ENCODE assay signal across 9 cellular contexts in the genomic region with DNA sequence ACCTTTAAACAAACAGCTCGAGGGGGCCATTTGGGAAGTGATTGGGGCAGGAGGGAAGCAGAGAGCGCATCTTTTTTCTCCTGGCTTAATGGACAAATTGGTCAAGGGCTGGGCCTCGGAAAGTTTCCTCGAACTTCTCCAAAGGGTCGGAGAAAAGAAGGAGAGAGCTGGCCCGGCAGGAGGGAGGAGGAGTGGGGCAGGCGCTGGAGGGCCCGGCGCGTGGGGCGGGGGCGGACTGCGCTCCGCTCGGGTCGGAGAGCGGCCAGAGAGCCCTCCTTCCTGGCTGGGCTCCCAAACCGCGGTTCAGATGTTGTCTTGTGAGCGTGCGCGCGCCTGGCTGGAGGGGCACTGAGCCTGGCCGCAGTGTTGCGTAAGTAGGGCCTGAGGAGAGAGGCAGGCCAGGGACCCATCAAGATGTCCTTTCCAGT. TPM values are rescaled to one million over a fixed set of nuclear protein-coding genes. Genes with fewer than 3 reads are reported as not detected.
DNase-seq lines count a peak whose midpoint lies in the region; ATAC-seq and TF ChIP-seq lines count a peak whose summit lies in the region.
"Had no signal": no experiment of that assay in that cellular context is flagged by ENCODE, and none has a peak within 500 bp of the region (broad histone marks: within the 10 kb centered on the region; RNA-seq: fewer than 3 reads in every experiment).

No MANE protein-coding gene starts in this region.

- ATAC-seq in activated CD8-positive, alpha-beta memory T cell treated with anti-CD3 and anti-CD28 coated beads, Interleukin-2, amount 10 ng/mL, durations not matched to agents 7 days and 5 days = no peak
- ATAC-seq in GM21717 (IDR thresholded peaks at IDR 0.05; ENCODE audit: unreplicated experiment) = no peak
- no peak for ATAC-seq in GM21367 (IDR thresholded peaks at IDR 0.05; ENCODE audit: unreplicated experiment)

- peaks cover 1% of the 10 kb centered on the region for H3K4me1 Mint-ChIP-seq in activated CD8-positive, alpha-beta memory T cell treated with anti-CD3 and anti-CD28 coated beads, Interleukin-2, amount 10 ng/mL, durations not matched to agents 7 days and 5 days

- CTCF ChIA-PET in activated CD8-positive, alpha-beta memory T cell treated with anti-CD3 and anti-CD28 coated beads, Interleukin-2, amount 10 ng/mL, durations not matched to agents 7 days and 5 days (lab: Charles Lee) = no interaction called here

- no peaks in the 10 kb centered on the region for H3K9me3 ChIP-seq in right atrium auricular region

- intact Hi-C loops in posterior vena cava (cut with DNase I) = loop anchor here in 1 of 2 donors (10.0 kb wide), 1 partner anchor 715 kb away; the partner anchor contains the start of gene GNAO1

- H3K27me3 Mint-ChIP-seq in activated CD8-positive, alpha-beta memory T cell treated with anti-CD3 and anti-CD28 coated beads, Interleukin-2, amount 10 ng/mL, durations not matched to agents 7 days and 5 days = peaks cover 38% of the 10 kb centered on the region

- DNase-seq in ELR (ENCODE audit: low read depth) = peak; percentile 85
- DNase-seq in amniotic stem cell (lab: John Stamatoyannopoulos, UW) = peak; percentile 73
- peak; percentile 92 for DNase-seq in right atrium auricular region (ENCODE audit: low spot score)
- DNase-seq in posterior vena cava (ENCODE audit: low spot score) = peak; percentile 97
- no peak for DNase-seq in activated CD8-positive, alpha-beta memory T cell treated with anti-CD3 and anti-CD28 coated beads, Interleukin-2, amount 10 ng/mL, durations not matched to agents 7 days and 5 days
- DNase-seq in NCI-H774 (lab: John Stamatoyannopoulos, UW) = no peak

- H3K27me3 ChIP-seq in right atrium auricular region = no peaks in the 10 kb centered on the region

- H3K4me1 ChIP-seq in right atrium auricular region = peaks cover 0 to 33% of the 10 kb centered on the region in 2 donors

- no peak for TF ChIP-seq CTCF in right atrium auricular region (IDR thresholded peaks at IDR 0.05)

- H3K36me3 ChIP-seq in right atrium auricular region = peaks cover 24% of the 10 kb centered on the region

- no peak overlapping the region for H3K4me3 Mint-ChIP-seq in activated CD8-positive, alpha-beta memory T cell treated with anti-CD3 and anti-CD28 coated beads, Interleukin-2, amount 10 ng/mL, durations not matched to agents 7 days and 5 days

- H3K9me3 Mint-ChIP-seq in activated CD8-positive, alpha-beta memory T cell treated with anti-CD3 and anti-CD28 coated beads, Interleukin-2, amount 10 ng/mL, durations not matched to agents 7 days and 5 days (ENCODE audit: low read depth) = no peaks in the 10 kb centered on the region
- H3K9me3 Mint-ChIP-seq: T-helper 2 cell treated with Interferon-gamma antibody and Interleukin-4, amounts not matched to agents 5 μg/mL and 100 μg/mL, for 36 hours had no signal

- H3K27ac ChIP-seq in right atrium auricular region = peak overlapping the region; percentile 72 to 83

- H3K27ac Mint-ChIP-seq in activated CD8-positive, alpha-beta memory T cell treated with anti-CD3 and anti-CD28 coated beads, Interleukin-2, amount 10 ng/mL, durations not matched to agents 7 days and 5 days = no peak overlapping the region
- H3K27ac Mint-ChIP-seq: T-helper 2 cell treated with Interferon-gamma antibody and Interleukin-4, amounts not matched to agents 5 μg/mL and 100 μg/mL, for 36 hours had no signal

- no peaks in the 10 kb centered on the region for H3K36me3 Mint-ChIP-seq in activated CD8-positive, alpha-beta memory T cell treated with anti-CD3 and anti-CD28 coated beads, Interleukin-2, amount 10 ng/mL, durations not matched to agents 7 days and 5 days

- H3K4me3 ChIP-seq in right atrium auricular region = peak overlapping the region; percentile 59 to 62

RNA-seq across cellular contexts. Expression of gene MMP2, which starts 1.2 kb away (rescaled TPM):
- total RNA-seq in right atrium auricular region (100 to 1,000 TPM; 131 to 136 TPM), posterior vena cava (100 to 1,000 TPM; 539 to 826 TPM)
- not detected for total RNA-seq in activated CD8-positive, alpha-beta memory T cell treated with anti-CD3 and anti-CD28 coated beads, Interleukin-2, amount 10 ng/mL, durations not matched to agents 7 days and 5 days

RNA-seq across cellular contexts. Expression of gene LPCAT2, which starts 28.6 kb away (rescaled TPM):
- 1 to 10 TPM; 5.0 to 9.9 TPM for total RNA-seq in right atrium auricular region
- total RNA-seq in posterior vena cava = 10 to 100 TPM; 13.8 to 16.0 TPM
- under 1 TPM; 0.18 to 0.59 TPM for total RNA-seq in activated CD8-positive, alpha-beta memory T cell treated with anti-CD3 and anti-CD28 coated beads, Interleukin-2, amount 10 ng/mL, durations not matched to agents 7 days and 5 days

Comparison
In these comparisons a context has a peak if more than half of its experiments do, and no peak if none do; other contexts are left out.
1. DNase-seq: peak in ELR (single experiment), amniotic stem cell (single experiment), right atrium auricular region (single experiment) and posterior vena cava (single experiment); none in activated CD8-positive, alpha-beta memory T cell treated with anti-CD3 and anti-CD28 coated beads, Interleukin-2, amount 10 ng/mL, durations not matched to agents 7 days and 5 days (single experiment) and NCI-H774 (single experiment).
2. RNA of gene MMP2, which starts 1.2 kb away (total RNA-seq): 539 to 826 TPM in posterior vena cava and 131 to 136 TPM in right atrium auricular region; not detected in activated CD8-positive, alpha-beta memory T cell treated with anti-CD3 and anti-CD28 coated beads, Interleukin-2, amount 10 ng/mL, durations not matched to agents 7 days and 5 days; every median in the first group is over 100 times any median in the second.